Comparison of ENCODE assay signal across 18 cellular contexts in the genomic region with DNA sequence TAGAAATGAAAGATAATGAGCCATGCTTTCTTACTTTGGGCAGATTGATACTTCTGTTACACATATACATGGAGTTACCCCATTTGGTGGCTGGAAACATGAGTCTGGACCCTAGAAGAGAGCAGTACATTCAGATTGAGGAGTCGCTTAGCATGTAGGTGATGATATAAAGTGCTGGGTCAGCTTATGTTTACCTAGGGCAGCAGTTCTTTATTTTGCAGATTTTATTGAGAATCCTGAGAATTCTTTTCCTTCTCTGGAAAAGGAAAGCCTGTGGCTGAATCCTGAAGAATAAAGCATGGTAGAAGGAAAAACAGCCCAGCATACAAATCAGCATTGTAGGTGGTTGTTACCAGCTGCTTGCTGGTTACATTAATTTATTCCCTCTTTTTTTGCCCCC.
A peak's percentile ranks its signal among the peaks of the same experiment; 100 is the strongest.
DNase-seq lines count a peak whose midpoint lies in the region; ATAC-seq and TF ChIP-seq lines count a peak whose summit lies in the region.
"Had no signal": no experiment of that assay in that cellular context is flagged by ENCODE, and none has a peak within 500 bp of the region (broad histone marks: within the 10 kb centered on the region; RNA-seq: fewer than 3 reads in every experiment).

No MANE protein-coding gene starts in this region.

- H2AFZ ChIP-seq in GM23338 (no peak overlapping the region), GM23248 (no peak overlapping the region)

- intact Hi-C loops in heart right ventricle (cut with DNase I) = no loop called here

- H3K9me3 Mint-ChIP-seq in GM23338 = peaks cover 4% of the 10 kb centered on the region; the same call in 1 of the 3 replicates
- H3K9me3 Mint-ChIP-seq in endodermal cell = peaks cover 5% of the 10 kb centered on the region
- no peaks in the 10 kb centered on the region for H3K9me3 Mint-ChIP-seq in activated T-cell treated with anti-CD3 and anti-CD28 coated beads, Interleukin-2, amount 50 U/mL, for 24 hours
- peaks cover 0 to 4% of the 10 kb centered on the region in 2 donors for H3K9me3 Mint-ChIP-seq in stimulated activated naive B cell treated with anti-CD40 and anti-IgM and Interleukin-4, amounts not matched to agents 10 μg/mL and 1 μg/mL and 100 μg/mL, for 72 hours
- H3K9me3 Mint-ChIP-seq: CD4-positive, alpha-beta T cell; HFFc6 had no signal

- H3K4me1 ChIP-seq in GM23338 (ENCODE audit: insufficient read depth) = 0 out of 2 replicates have a peak, but pooled peaks cover 17% of the 10 kb centered on the region
- H3K4me1 ChIP-seq in HUES64 (ENCODE audit: insufficient read depth, low read length) = peaks cover 35% of the 10 kb centered on the region
- no peaks in the 10 kb centered on the region for H3K4me1 ChIP-seq in endodermal cell (ENCODE audit: control insufficient read depth, insufficient read depth, low read length)
- no peaks in the 10 kb centered on the region for H3K4me1 ChIP-seq in heart right ventricle
- no peaks in the 10 kb centered on the region for H3K4me1 ChIP-seq in GM23248 (ENCODE audit: insufficient read depth)

- H3K27me3 ChIP-seq in GM23338 (ENCODE audit: insufficient read depth) (no peaks in the 10 kb centered on the region), HUES64 (ENCODE audit: insufficient read depth, low read length) (no peaks in the 10 kb centered on the region), endodermal cell (ENCODE audit: control insufficient read depth, insufficient read depth, low read length, poor library complexity, severe bottlenecking) (no peaks in the 10 kb centered on the region), heart right ventricle (no peaks in the 10 kb centered on the region), GM23248 (replicated peaks; ENCODE audit: insufficient read depth) (no peaks in the 10 kb centered on the region)

- no peak overlapping the region for H3K4me3 ChIP-seq in GM23338
- H3K4me3 ChIP-seq in HUES64 (ENCODE audit: low read length) = no peak overlapping the region
- no peak overlapping the region for H3K4me3 ChIP-seq in endodermal cell (ENCODE audit: low read length)
- no peak overlapping the region for H3K4me3 ChIP-seq in heart right ventricle
- H3K4me3 ChIP-seq in GM23248 = no peak overlapping the region
- H3K4me3 ChIP-seq: GM12878 had no signal

- H3K9me2 ChIP-seq in GM23338 (ENCODE audit: insufficient read depth) = no peaks in the 10 kb centered on the region
- H3K9me2 ChIP-seq in GM23248 (ENCODE audit: insufficient read depth) = no peaks in the 10 kb centered on the region; the same call in 1 of the 2 replicates

- no peak overlapping the region for H3K4me3 Mint-ChIP-seq in GM23338
- no peak overlapping the region for H3K4me3 Mint-ChIP-seq in endodermal cell
- H3K4me3 Mint-ChIP-seq in activated T-cell treated with anti-CD3 and anti-CD28 coated beads, Interleukin-2, amount 50 U/mL, for 24 hours = no peak overlapping the region
- no peak overlapping the region for H3K4me3 Mint-ChIP-seq in stimulated activated naive B cell treated with anti-CD40 and anti-IgM and Interleukin-4, amounts not matched to agents 10 μg/mL and 1 μg/mL and 100 μg/mL, for 72 hours
- H3K4me3 Mint-ChIP-seq: B cell; CD4-positive, alpha-beta T cell; HFFc6; IgD-negative memory B cell had no signal

- H3K4me1 Mint-ChIP-seq in GM23338 (peaks cover 28% of the 10 kb centered on the region), endodermal cell (peaks cover 1% of the 10 kb centered on the region)
- H3K4me1 Mint-ChIP-seq in activated T-cell treated with anti-CD3 and anti-CD28 coated beads, Interleukin-2, amount 50 U/mL, for 24 hours (ENCODE audit: low read depth) = peaks cover 2% of the 10 kb centered on the region
- H3K4me1 Mint-ChIP-seq in stimulated activated naive B cell treated with anti-CD40 and anti-IgM and Interleukin-4, amounts not matched to agents 10 μg/mL and 1 μg/mL and 100 μg/mL, for 72 hours = no peaks in the 10 kb centered on the region
- H3K4me1 Mint-ChIP-seq: B cell, IgD-negative memory B cell had no signal

- no peak for TF ChIP-seq CTCF in GM23338 (conservative IDR thresholded peaks at IDR 0.05; ENCODE audit: low read depth in 2 of 2)
- TF ChIP-seq CTCF in endodermal cell (conservative IDR thresholded peaks at IDR 0.05) = no peak
- no peak for TF ChIP-seq CTCF in heart right ventricle (IDR thresholded peaks at IDR 0.05)

- H3K27ac ChIP-seq in GM23338 (ENCODE audit: low read depth) (peak overlapping the region; percentile 64; the same call in 1 of the 2 replicates), HUES64 (ENCODE audit: low read depth, low read length) (peak overlapping the region; percentile 68; the same call in 1 of the 2 replicates), endodermal cell (ENCODE audit: low read depth, low read length) (no peak overlapping the region), heart right ventricle (no peak overlapping the region), GM23248 (no peak overlapping the region)

- H3K36me3 ChIP-seq in GM23338 (ENCODE audit: insufficient read depth) = no peaks in the 10 kb centered on the region
- H3K36me3 ChIP-seq in HUES64 (ENCODE audit: insufficient read depth, low read length) = peaks cover 17% of the 10 kb centered on the region
- peaks cover 19% of the 10 kb centered on the region for H3K36me3 ChIP-seq in endodermal cell (ENCODE audit: control insufficient read depth, insufficient read depth, low read length)
- H3K36me3 ChIP-seq in heart right ventricle = peaks cover 0 to 22% (median 14%) of the 10 kb centered on the region in 9 donors
- peaks cover 14% of the 10 kb centered on the region for H3K36me3 ChIP-seq in GM23248 (ENCODE audit: low read depth)

- peak; percentile 81 for ATAC-seq in GM23338
- ATAC-seq in heart right ventricle = no peak
- ATAC-seq in stimulated activated naive B cell treated with anti-CD40 and anti-IgM and Interleukin-4, amounts not matched to agents 10 μg/mL and 1 μg/mL and 100 μg/mL, for 72 hours (replicated peaks) = no peak
- ATAC-seq: GM12878 had no signal

- H3K9ac ChIP-seq in HUES64 (ENCODE audit: low read depth, low read length) = no peak overlapping the region
- H3K9ac ChIP-seq in endodermal cell (ENCODE audit: extremely low read depth, low read length, poor library complexity, severe bottlenecking) = no peak overlapping the region
- H3K9ac ChIP-seq in GM23248 = no peak overlapping the region

- peak overlapping the region; percentile 16; the same call in 1 of the 2 replicates for H3K4me2 ChIP-seq in GM23338
- no peak overlapping the region for H3K4me2 ChIP-seq in GM23248 (ENCODE audit: unreplicated experiment)

- peak; percentile 67 for DNase-seq in GM23338 (ENCODE audit: low spot score)
- no peak for DNase-seq in endodermal cell
- DNase-seq in iPS-NIHi7 (ENCODE audit: extremely low spot score) = peak; percentile 32
- no peak for DNase-seq in heart right ventricle
- DNase-seq in GM23248 = no peak
- no peak for DNase-seq in activated T-cell treated with anti-CD3 and anti-CD28 coated beads, Interleukin-2, amount 50 U/mL, for 24 hours
- DNase-seq in stimulated activated naive B cell treated with anti-CD40 and anti-IgM and Interleukin-4, amounts not matched to agents 10 μg/mL and 1 μg/mL and 100 μg/mL, for 72 hours = no peak
- DNase-seq: C1 segment of cervical spinal cord; Calu3; CD4-positive, alpha-beta T cell; DMS 273 treated with DMSO at 0.1 percent for 48 hours; GOT3; HCEC 1CT; HFFc6 had no signal

- H3K27ac Mint-ChIP-seq in GM23338 = peak overlapping the region; percentile 88
- H3K27ac Mint-ChIP-seq in endodermal cell = peak overlapping the region; percentile 26
- H3K27ac Mint-ChIP-seq in activated T-cell treated with anti-CD3 and anti-CD28 coated beads, Interleukin-2, amount 50 U/mL, for 24 hours = no peak overlapping the region
- H3K27ac Mint-ChIP-seq in stimulated activated naive B cell treated with anti-CD40 and anti-IgM and Interleukin-4, amounts not matched to agents 10 μg/mL and 1 μg/mL and 100 μg/mL, for 72 hours = no peak overlapping the region
- H3K27ac Mint-ChIP-seq: B cell; CD4-positive, alpha-beta T cell; HFFc6; IgD-negative memory B cell had no signal

- no peaks in the 10 kb centered on the region for H3K27me3 Mint-ChIP-seq in GM23338 (ENCODE audit: insufficient read depth, low read depth, poor library complexity)
- no peaks in the 10 kb centered on the region for H3K27me3 Mint-ChIP-seq in endodermal cell (ENCODE audit: insufficient read depth)
- no peaks in the 10 kb centered on the region for H3K27me3 Mint-ChIP-seq in activated T-cell treated with anti-CD3 and anti-CD28 coated beads, Interleukin-2, amount 50 U/mL, for 24 hours
- no peaks in the 10 kb centered on the region for H3K27me3 Mint-ChIP-seq in stimulated activated naive B cell treated with anti-CD40 and anti-IgM and Interleukin-4, amounts not matched to agents 10 μg/mL and 1 μg/mL and 100 μg/mL, for 72 hours
- H3K27me3 Mint-ChIP-seq: B cell; CD4-positive, alpha-beta T cell; IgD-negative memory B cell had no signal

- in situ Hi-C loops in GM23248 (cut with MboI) = no loop called here

- no peaks in the 10 kb centered on the region for H3F3A ChIP-seq in GM23338 (replicated peaks; ENCODE audit: low read depth)
- H3F3A ChIP-seq in GM23248 (ENCODE audit: insufficient read depth) = no peaks in the 10 kb centered on the region

- H3K9me3 ChIP-seq in HUES64 (ENCODE audit: insufficient read depth, low read depth, low read length) (no peaks in the 10 kb centered on the region), endodermal cell (ENCODE audit: control insufficient read depth, low read length) (peaks cover 7% of the 10 kb centered on the region), heart right ventricle (no peaks in the 10 kb centered on the region), GM23248 (ENCODE audit: low read depth) (no peaks in the 10 kb centered on the region)

- WGBS in HUES64 = 29% methylated on average over 1 of the region's 1 CpG
- WGBS in endodermal cell (ENCODE audit: insufficient coverage in 1 of 2, insufficient read length in 1 of 2), 2 experiments = 63% methylated on average over 1 of the region's 1 CpG; no CpG with 5 or more reads in 1 of the 2 experiments
- 42 to 49% methylated on average over 1 of the region's 1 CpG for WGBS in heart right ventricle, 2 donors
- WGBS in GM23248 (ENCODE audit: low coverage in 1 of 2, low lambda C conversion rate in 2 of 2, missing lambda C conversion rate in 2 of 2), 2 experiments = 50 to 71% methylated on average over 1 of the region's 1 CpG

- H4K20me1 ChIP-seq in GM23338 (replicated peaks; ENCODE audit: insufficient read depth) (no peaks in the 10 kb centered on the region), GM23248 (ENCODE audit: insufficient read depth) (no peaks in the 10 kb centered on the region)

- H3K79me2 ChIP-seq in GM23338 (replicated peaks; ENCODE audit: insufficient read depth) (no peaks in the 10 kb centered on the region), GM23248 (ENCODE audit: insufficient read depth) (no peaks in the 10 kb centered on the region)

- H3K36me3 Mint-ChIP-seq in GM23338 (ENCODE audit: low read depth) (peaks cover 9% of the 10 kb centered on the region), endodermal cell (ENCODE audit: low read depth) (peaks cover 12% of the 10 kb centered on the region)
- H3K36me3 Mint-ChIP-seq in activated T-cell treated with anti-CD3 and anti-CD28 coated beads, Interleukin-2, amount 50 U/mL, for 24 hours (ENCODE audit: low read depth) = peaks cover 34% of the 10 kb centered on the region
- H3K36me3 Mint-ChIP-seq in stimulated activated naive B cell treated with anti-CD40 and anti-IgM and Interleukin-4, amounts not matched to agents 10 μg/mL and 1 μg/mL and 100 μg/mL, for 72 hours = peaks cover 14 to 15% of the 10 kb centered on the region in 2 donors

Comparison
In these comparisons a context has a peak if more than half of its experiments do, and no peak if none do; other contexts are left out.
1. DNase-seq: peak in GM23338 (single experiment) and iPS-NIHi7 (single experiment); none in endodermal cell (single experiment), heart right ventricle (0 of 2), GM23248 (single experiment), activated T-cell treated with anti-CD3 and anti-CD28 coated beads, Interleukin-2, amount 50 U/mL, for 24 hours (single experiment) and stimulated activated naive B cell treated with anti-CD40 and anti-IgM and Interleukin-4, amounts not matched to agents 10 μg/mL and 1 μg/mL and 100 μg/mL, for 72 hours (single experiment).
2. H3K27ac ChIP-seq: peak in GM23338 (single experiment) and HUES64 (single experiment); none in endodermal cell (single experiment), heart right ventricle (0 of 10) and GM23248 (single experiment).
3. H3K27ac Mint-ChIP-seq: peak in GM23338 (single experiment) and endodermal cell (single experiment); none in activated T-cell treated with anti-CD3 and anti-CD28 coated beads, Interleukin-2, amount 50 U/mL, for 24 hours (single experiment) and stimulated activated naive B cell treated with anti-CD40 and anti-IgM and Interleukin-4, amounts not matched to agents 10 μg/mL and 1 μg/mL and 100 μg/mL, for 72 hours (single experiment).